Comparison of ENCODE assay signal across 9 cellular contexts in genomic region chr3:101938262-101938847, GRCh38.
A peak's percentile ranks its signal among the peaks of the same experiment; 100 is the strongest.
DNase-seq lines count a peak whose midpoint lies in the region; ATAC-seq and TF ChIP-seq lines count a peak whose summit lies in the region.
"Had no signal": no experiment of that assay in that cellular context is flagged by ENCODE, and none has a peak within 500 bp of the region (broad histone marks: within the 10 kb centered on the region; RNA-seq: fewer than 3 reads in every experiment).

No MANE protein-coding gene starts in this region.

- intact Hi-C loops in esophagus squamous epithelium (cut with DNase I), result no loop called here

- H3K9me3 ChIP-seq in esophagus squamous epithelium, result no peaks in the 10 kb centered on the region
- H3K9me3 ChIP-seq in endodermal cell (ENCODE audit: control insufficient read depth, low read length), result no peaks in the 10 kb centered on the region

- WGBS in esophagus squamous epithelium, 2 donors, result 40 to 47% methylated on average over 2 of the region's 2 CpGs
- WGBS in endodermal cell (ENCODE audit: insufficient coverage in 1 of 2, insufficient read length in 1 of 2), 2 experiments, result 87 to 94% methylated on average over 2 of the region's 2 CpGs

- TF ChIP-seq CTCF in esophagus squamous epithelium (IDR thresholded peaks at IDR 0.05) (no peak), endodermal cell (conservative IDR thresholded peaks at IDR 0.05) (no peak)

- H3K27ac ChIP-seq in esophagus squamous epithelium (no peak overlapping the region), endodermal cell (ENCODE audit: low read depth, low read length) (no peak overlapping the region)

- H3K4me3 ChIP-seq in esophagus squamous epithelium, result no peak overlapping the region
- H3K4me3 ChIP-seq in endodermal cell (ENCODE audit: low read length), result no peak overlapping the region

- peaks cover 3% of the 10 kb centered on the region for H3K9me3 Mint-ChIP-seq in endodermal cell
- H3K9me3 Mint-ChIP-seq: stimulated activated naive CD8-positive, alpha-beta T cell treated with anti-CD3 and anti-CD28 coated beads, Interleukin-15, Interleukin-2, amounts not matched to agents 100 ng/mL and 50 ng/mL, for 24 hours had no signal

- TF ChIP-seq POLR2A in esophagus squamous epithelium (IDR thresholded peaks at IDR 0.05), result no peak

- no peaks in the 10 kb centered on the region for H3K27me3 Mint-ChIP-seq in endodermal cell (ENCODE audit: insufficient read depth)

- H3K27ac Mint-ChIP-seq in endodermal cell, result no peak overlapping the region
- H3K27ac Mint-ChIP-seq: stimulated activated naive CD8-positive, alpha-beta T cell treated with anti-CD3 and anti-CD28 coated beads, Interleukin-15, Interleukin-2, amounts not matched to agents 100 ng/mL and 50 ng/mL, for 24 hours had no signal

- H3K4me1 ChIP-seq in esophagus squamous epithelium, result peaks cover 3 to 44% (median 7%) of the 10 kb centered on the region in 3 donors
- H3K4me1 ChIP-seq in endodermal cell (ENCODE audit: control insufficient read depth, insufficient read depth, low read length), result no peaks in the 10 kb centered on the region

- peak; percentile 68 for DNase-seq in NAMALWA (ENCODE audit: low spot score)
- DNase-seq in kidney tubule cell (ENCODE audit: low spot score), result peak; percentile 35
- no peak for DNase-seq in esophagus squamous epithelium (lab: John Stamatoyannopoulos, UW)
- DNase-seq in endodermal cell, result no peak
- DNase-seq in SW480 (ENCODE audit: low spot score), result no peak
- no peak for DNase-seq in EL

- H3K36me3 ChIP-seq in esophagus squamous epithelium (no peaks in the 10 kb centered on the region), endodermal cell (ENCODE audit: control insufficient read depth, insufficient read depth, low read length) (no peaks in the 10 kb centered on the region)

- H3K4me1 Mint-ChIP-seq in endodermal cell, result no peaks in the 10 kb centered on the region

- H3K9ac ChIP-seq in endodermal cell (ENCODE audit: extremely low read depth, low read length, poor library complexity, severe bottlenecking), result no peak overlapping the region

- no peaks in the 10 kb centered on the region for H3K36me3 Mint-ChIP-seq in endodermal cell (ENCODE audit: low read depth)

- no peak overlapping the region for H3K4me3 Mint-ChIP-seq in endodermal cell
- H3K4me3 Mint-ChIP-seq: stimulated activated naive CD8-positive, alpha-beta T cell treated with anti-CD3 and anti-CD28 coated beads, Interleukin-15, Interleukin-2, amounts not matched to agents 100 ng/mL and 50 ng/mL, for 24 hours had no signal

- H3K27me3 ChIP-seq in esophagus squamous epithelium (no peaks in the 10 kb centered on the region), endodermal cell (ENCODE audit: control insufficient read depth, insufficient read depth, low read length, poor library complexity, severe bottlenecking) (no peaks in the 10 kb centered on the region)

- ATAC-seq in GM18861 (IDR thresholded peaks at IDR 0.05; ENCODE audit: unreplicated experiment), result peak; percentile 41
- ATAC-seq in HG02678 (IDR thresholded peaks at IDR 0.05; ENCODE audit: unreplicated experiment), result peak; percentile 41

Comparison
In these comparisons a context has a peak if more than half of its experiments do, and no peak if none do; other contexts are left out.
1. DNase-seq: peak in NAMALWA (single experiment) and kidney tubule cell (single experiment); none in esophagus squamous epithelium (single experiment), endodermal cell (single experiment), SW480 (single experiment) and EL (single experiment).